ENCODE assay signal across 8 cellular contexts in genomic region chr14:73784988-73785313, GRCh38.
DNase-seq lines count a peak whose midpoint lies in the region; TF ChIP-seq lines count a peak whose summit lies in the region.

No MANE protein-coding gene starts in this region.

- H2AK5ac ChIP-seq in neuronal stem cell (ENCODE audit: low read depth, low read length), result no peak overlapping the region

- no peaks in the 10 kb centered on the region for H3K79me1 ChIP-seq in neuronal stem cell (ENCODE audit: low read depth, low read length)

- peak overlapping the region; percentile 69 to 87 for H3K9ac ChIP-seq in duodenal mucosa (ENCODE audit: low read depth in 1 of 2, low read length in 2 of 2)
- no peak overlapping the region for H3K9ac ChIP-seq in neuronal stem cell (ENCODE audit: low read depth, low read length, poor library complexity)

- peak overlapping the region; percentile 60 for H3K18ac ChIP-seq in neuronal stem cell (ENCODE audit: low read length)

- H3K9me3 ChIP-seq in BE2C, result no peaks in the 10 kb centered on the region
- H3K9me3 ChIP-seq in duodenal mucosa (ENCODE audit: control insufficient read depth in 1 of 2, low read length in 2 of 2), result no peaks in the 10 kb centered on the region
- peaks cover 0 to 1% of the 10 kb centered on the region in 2 donors for H3K9me3 ChIP-seq in neuronal stem cell (replicated peaks in 1 of 2; ENCODE audit: control insufficient read depth in 2 of 2, insufficient read depth in 1 of 2, low read depth in 1 of 2, low read length in 2 of 2)

- H3K27me3 ChIP-seq in BE2C (no peaks in the 10 kb centered on the region), duodenal mucosa (ENCODE audit: control insufficient read depth in 1 of 2, insufficient read depth in 2 of 2, low read length in 2 of 2) (no peaks in the 10 kb centered on the region), neuronal stem cell (ENCODE audit: control insufficient read depth in 3 of 3, insufficient read depth in 3 of 3, low read depth in 1 of 3, low read length in 3 of 3) (peaks cover 0 to 27% (median 0%) of the 10 kb centered on the region in 3 experiments)

- TF ChIP-seq CTCF in BE2C (IDR thresholded peaks at IDR 0.05; ENCODE audit: low read depth, low read length), result no peak
- no peak for TF ChIP-seq CTCF in NB4 (IDR thresholded peaks at IDR 0.05; ENCODE audit: low read depth, low read length)

- peak overlapping the region; percentile 26 for H3K27ac ChIP-seq in duodenal mucosa (ENCODE audit: low read depth, low read length)
- no peak overlapping the region for H3K27ac ChIP-seq in neuronal stem cell (replicated peaks; ENCODE audit: low read length)

- no peak overlapping the region for H3K23ac ChIP-seq in neuronal stem cell (ENCODE audit: low read depth, low read length, poor library complexity)

- H2BK15ac ChIP-seq in neuronal stem cell (ENCODE audit: low read length), result no peak overlapping the region

- no peak overlapping the region for H2AFZ ChIP-seq in neuronal stem cell (ENCODE audit: low read length)

- no CpG with 5 or more reads among the region's 4 CpGs for WGBS in neuronal stem cell (ENCODE audit: extremely low coverage in 2 of 2, insufficient read length in 2 of 2, insufficient replicate concordance in 1 of 2), 2 donors

- no peak overlapping the region for H3K14ac ChIP-seq in neuronal stem cell (ENCODE audit: low read length)

- H3K4me1 ChIP-seq in BE2C (peaks cover 4% of the 10 kb centered on the region; the same call in 1 of the 2 replicates), duodenal mucosa (ENCODE audit: control insufficient read depth in 1 of 2, insufficient read depth in 2 of 2, low read length in 2 of 2) (peaks cover 46 to 56% of the 10 kb centered on the region in 2 donors), neuronal stem cell (ENCODE audit: control insufficient read depth in 2 of 2, insufficient read depth in 1 of 2, low read depth in 1 of 2, low read length in 2 of 2) (peaks cover 39 to 40% of the 10 kb centered on the region in 2 donors)

- H3K36me3 ChIP-seq in BE2C (no peaks in the 10 kb centered on the region), duodenal mucosa (ENCODE audit: control insufficient read depth in 1 of 2, insufficient read depth in 2 of 2, low read length in 2 of 2) (no peaks in the 10 kb centered on the region), neuronal stem cell (replicated peaks in 1 of 2; ENCODE audit: control insufficient read depth in 2 of 2, insufficient read depth in 2 of 2, low read length in 2 of 2) (no peaks in the 10 kb centered on the region)

- H3K4me3 ChIP-seq in BE2C (ENCODE audit: low read depth, low read length), result peak overlapping the region; percentile 82
- peak overlapping the region; percentile 83 for H3K4me3 ChIP-seq in NB4 (ENCODE audit: low read depth, low read length)
- peak overlapping the region; percentile 81 to 84 for H3K4me3 ChIP-seq in duodenal mucosa (ENCODE audit: low read depth in 1 of 2, low read length in 2 of 2)
- peak overlapping the region in 1 of 2 donors; percentile 65 for H3K4me3 ChIP-seq in neuronal stem cell (ENCODE audit: low read length in 2 of 2)

- DNase-seq in BE2C (no peak), NB4 (ENCODE audit: low read depth) (no peak), neuronal stem cell (ENCODE audit: low spot score) (no peak), foreskin melanocyte (no peak), SIG-M5 (lab: John Stamatoyannopoulos, UW) (no peak), SKM-1 treated with dmso at 0.1 percent for 144 hours (lab: John Stamatoyannopoulos, UW; ENCODE audit: unreplicated experiment) (no peak), DMS79 treated with DMSO at 0.1 percent for 48 hours (lab: John Stamatoyannopoulos, UW) (no peak)

- no peak overlapping the region for H2BK5ac ChIP-seq in neuronal stem cell (ENCODE audit: low read length)

- H3K4me2 ChIP-seq in neuronal stem cell (ENCODE audit: insufficient read depth, low read length, poor library complexity, severe bottlenecking), result no peak overlapping the region

- H2BK120ac ChIP-seq in neuronal stem cell (ENCODE audit: low read depth, low read length), result no peak overlapping the region

- TF ChIP-seq POLR2A in NB4 (IDR thresholded peaks at IDR 0.05; ENCODE audit: extremely low read depth, insufficient read length), result no peak

- H4K8ac ChIP-seq in neuronal stem cell (ENCODE audit: low read depth, low read length), result no peak overlapping the region

- no peak overlapping the region for H4K91ac ChIP-seq in neuronal stem cell (ENCODE audit: low read depth, low read length, poor library complexity)

- H2BK12ac ChIP-seq in neuronal stem cell (ENCODE audit: low read length), result peak overlapping the region; percentile 42

- H3K4ac ChIP-seq in neuronal stem cell (ENCODE audit: low read length), result no peak overlapping the region
